Comparison of ENCODE assay signal across 8 cellular contexts in the genomic region with DNA sequence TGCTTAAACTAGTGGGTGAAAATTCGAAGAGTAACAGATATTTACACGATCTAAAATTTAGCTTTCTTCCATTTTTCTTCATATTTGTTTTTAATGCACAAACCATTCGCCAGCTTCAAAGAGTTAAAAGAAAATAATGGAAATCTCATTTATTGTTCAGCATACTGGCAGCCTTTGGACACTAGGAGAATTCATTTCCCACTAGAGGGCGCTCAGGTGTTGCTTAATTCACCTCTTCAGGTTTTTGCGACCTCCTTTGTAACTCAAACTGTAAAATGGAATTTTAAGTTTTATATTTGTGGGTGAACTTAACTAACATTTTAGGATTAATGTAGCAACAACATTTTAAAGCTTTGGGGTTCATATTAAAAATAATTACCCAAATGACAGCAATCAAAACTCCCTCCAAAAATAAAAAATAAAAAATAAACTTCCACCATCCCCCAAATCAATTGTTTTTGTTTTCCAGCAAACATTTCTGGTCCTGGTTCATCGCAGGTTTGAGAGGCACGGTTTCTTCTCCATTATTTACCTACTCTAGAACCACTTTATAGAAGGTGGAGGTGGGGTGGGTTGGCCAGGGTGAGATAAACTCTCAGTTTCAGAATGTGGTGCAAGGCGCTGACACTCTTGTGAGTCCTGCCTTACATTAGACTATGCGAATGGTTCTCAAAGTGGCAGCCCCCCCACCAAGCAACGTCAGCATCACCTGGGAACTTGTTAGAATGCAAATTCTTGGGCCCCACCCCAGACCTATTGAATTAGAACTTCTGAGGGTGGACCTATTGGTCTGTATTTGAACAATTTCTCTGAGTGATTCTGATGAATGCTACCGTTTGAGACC. TPM values are rescaled to one million over a fixed set of nuclear protein-coding genes. Genes with fewer than 3 reads are reported as not detected.
DNase-seq lines count a peak whose midpoint lies in the region; ATAC-seq, FAIRE-seq and TF ChIP-seq lines count a peak whose summit lies in the region.

No MANE protein-coding gene starts in this region.

- in situ Hi-C loops in brain microvascular endothelial cell (cut with HindIII; ENCODE audit: low pct_ligation_motif_present, low sequenced_read_pairs): no loop called here

- FAIRE-seq in keratinocyte (lab: Jason Lieb, UNC): peak; percentile 73

- no peaks in the 10 kb centered on the region for H4K20me1 ChIP-seq in keratinocyte (ENCODE audit: control insufficient read depth, extremely low read depth, insufficient read depth, low read length)

- H3K36me3 ChIP-seq in brain microvascular endothelial cell (replicated peaks) (no peaks in the 10 kb centered on the region), keratinocyte (ENCODE audit: control insufficient read depth in 2 of 2, extremely low read depth in 1 of 2, insufficient read depth in 2 of 2, low read length in 2 of 2) (no peaks in the 10 kb centered on the region)

- no peak overlapping the region for H2AFZ ChIP-seq in keratinocyte (ENCODE audit: control insufficient read depth, low read length)

- H3K79me2 ChIP-seq in keratinocyte (ENCODE audit: control insufficient read depth, insufficient read depth, low read length): no peaks in the 10 kb centered on the region

- no peaks in the 10 kb centered on the region for H3K27me3 ChIP-seq in brain microvascular endothelial cell (replicated peaks)
- H3K27me3 ChIP-seq in keratinocyte (ENCODE audit: control insufficient read depth, extremely low read depth, insufficient read depth, low read length): no peaks in the 10 kb centered on the region

- no peak overlapping the region for H3K4me2 ChIP-seq in keratinocyte (ENCODE audit: control insufficient read depth, extremely low read depth, insufficient read depth, low read depth, low read length)

- ATAC-seq in GM19372 (IDR thresholded peaks at IDR 0.05; ENCODE audit: low read depth, unreplicated experiment): peak; percentile 70

- H3K9me3 ChIP-seq in keratinocyte (ENCODE audit: control insufficient read depth, low read depth, low read length): no peaks in the 10 kb centered on the region

- H3K9ac ChIP-seq in keratinocyte (ENCODE audit: control insufficient read depth, extremely low read depth, insufficient read depth, low read length): no peak overlapping the region

- peaks cover 6% of the 10 kb centered on the region for H3K4me1 ChIP-seq in keratinocyte (ENCODE audit: control insufficient read depth, extremely low read depth, insufficient read depth, low read length)

- TF ChIP-seq CTCF in LNCAP (IDR thresholded peaks at IDR 0.05) (peak; percentile 61), brain microvascular endothelial cell (IDR thresholded peaks at IDR 0.05; ENCODE audit: low read depth, low read length, missing control alignments) (peak; percentile 81), keratinocyte (optimal IDR thresholded peaks at IDR 0.05 in 1 of 3, IDR thresholded peaks at IDR 0.05 in 1 of 3, conservative IDR thresholded peaks at IDR 0.05 in 1 of 3; ENCODE audit: extremely low read depth in 1 of 3, insufficient read depth in 2 of 3, low read length in 3 of 3) (peak; percentile 55 to 75 (median 66))

- H3K9me1 ChIP-seq in keratinocyte (ENCODE audit: control insufficient read depth, extremely low read depth, insufficient read depth, low read length): no peaks in the 10 kb centered on the region

- no peak overlapping the region for H3K27ac ChIP-seq in brain microvascular endothelial cell
- no peak overlapping the region for H3K27ac ChIP-seq in keratinocyte (ENCODE audit: control insufficient read depth, insufficient read depth, low read length)

- dilution Hi-C loops in keratinocyte (cut with MboI; ENCODE audit: extremely low pct_ligation_motif_present, low sequenced_read_pairs): no loop called here

- DNase-seq in COR-L47 (lab: John Stamatoyannopoulos, UW) (peak; percentile 75), RPMI7951 (ENCODE audit: low read depth) (peak; percentile 62), brain microvascular endothelial cell (peak; percentile 73), keratinocyte (ENCODE audit: low read depth, low spot score) (peak; percentile 7), islet precursor cell (no peak)
- peak; percentile 9 for DNase-seq in stimulated activated CD4-positive, alpha-beta T cell treated with anti-CD3 and anti-CD28 coated beads, Interleukin-4, amount 100 ng/mL, for 1 hour

- no peak overlapping the region for H3K4me3 ChIP-seq in brain microvascular endothelial cell (ENCODE audit: low read depth, low read length)
- no peak overlapping the region for H3K4me3 ChIP-seq in keratinocyte (ENCODE audit: control insufficient read depth in 2 of 3, extremely low read depth in 1 of 3, insufficient read depth in 2 of 3, low read depth in 1 of 3, low read length in 3 of 3)

RNA-seq across cellular contexts. Expression of a gene that starts 24.7 kb away (rescaled TPM):
- 36.1 and 44.6 TPM in 2 replicates for total RNA-seq in RPMI7951 (2014; rRNA removed; shearing (Covaris generic))
- 16.8 to 36.1 TPM (median 20.2 TPM) in 3 replicates for polyA plus RNA-seq in keratinocyte
- 15.2 TPM for polyA plus RNA-seq in keratinocyte (2011; ENCODE audit: low read depth)
- 9.2 and 18.7 TPM in 2 replicates for polyA plus RNA-seq in keratinocyte (2011; cell fraction: cytosol; rRNA removed)
- 23.6 and 31.5 TPM in 2 replicates for polyA plus RNA-seq in keratinocyte (2011; cell fraction: nucleus; rRNA removed)
- polyA plus RNA-seq in keratinocyte (2012; ENCODE audit: low replicate concordance): 12.6 and 27.1 TPM in 2 replicates
- 10.4 to 20.5 TPM (median 11.8 TPM) in 3 replicates for polyA minus RNA-seq in keratinocyte
- polyA minus RNA-seq in keratinocyte (2011; cell fraction: cytosol; rRNA and poly(A)+ RNA removed): 24.2 TPM
- polyA minus RNA-seq in keratinocyte (2011; cell fraction: nucleus; rRNA and poly(A)+ RNA removed): 10.9 and 21.0 TPM in 2 replicates
